27 cellular contexts compared by ENCODE assay signal in genomic region chr9:130975156-130975555, GRCh38. TPM values are rescaled to one million over a fixed set of nuclear protein-coding genes. Genes with fewer than 3 reads are reported as not detected.
"Had no signal": no experiment of that assay in that cellular context is flagged by ENCODE, and none has a peak within 500 bp of the region (broad histone marks: within the 10 kb centered on the region; RNA-seq: fewer than 3 reads in every experiment).

No MANE protein-coding gene starts in this region.

- H3K4me3 ChIP-seq: pancreas, psoas muscle, right lobe of liver, sigmoid colon, stomach, thoracic aorta, thyroid gland, tibial nerve, upper lobe of right lung, uterus had no signal

- H3K36me3 ChIP-seq: neutrophil, pancreas, right lobe of liver, sigmoid colon, stomach, thoracic aorta, thyroid gland, tibial nerve, upper lobe of right lung, uterus had no signal

- H3K4me1 ChIP-seq: pancreas, psoas muscle, right lobe of liver, sigmoid colon, stomach, thyroid gland, tibial nerve, upper lobe of right lung, uterus had no signal

- H3K9me3 Mint-ChIP-seq: natural killer cell; nephron; stimulated activated effector memory CD8-positive, alpha-beta T cell treated with anti-CD3 and anti-CD28 coated beads, Interleukin-12 subunit alpha, Interleukin-12 subunit beta, amount 100 ng/mL, for 72 hours; stimulated activated naive B cell treated with anti-CD40 and anti-IgM and Interleukin-4, amounts not matched to agents 10 μg/mL and 1 μg/mL and 100 μg/mL, for 72 hours; stimulated activated naive CD8-positive, alpha-beta T cell treated with anti-CD3 and anti-CD28 coated beads, Interleukin-15, Interleukin-2, amounts not matched to agents 100 ng/mL and 50 ng/mL, for 24 hours had no signal

- H3K4me3 Mint-ChIP-seq: naive thymus-derived CD4-positive, alpha-beta T cell; natural killer cell; nephron; stimulated activated effector memory CD8-positive, alpha-beta T cell treated with anti-CD3 and anti-CD28 coated beads, Interleukin-12 subunit alpha, Interleukin-12 subunit beta, amount 100 ng/mL, for 72 hours; stimulated activated naive B cell treated with anti-CD40 and anti-IgM and Interleukin-4, amounts not matched to agents 10 μg/mL and 1 μg/mL and 100 μg/mL, for 72 hours; stimulated activated naive CD8-positive, alpha-beta T cell treated with anti-CD3 and anti-CD28 coated beads, Interleukin-15, Interleukin-2, amounts not matched to agents 100 ng/mL and 50 ng/mL, for 24 hours had no signal

- DNase-seq: naive thymus-derived CD4-positive, alpha-beta T cell; natural killer cell; nucleus accumbens; pancreas; psoas muscle; right cardiac atrium; right lobe of liver; sigmoid colon; small intestine; stimulated activated CD4-positive, alpha-beta T cell treated with anti-CD3 and anti-CD28 coated beads, Interleukin-15, amount 100 ng/mL, for 24 hours; stimulated activated CD4-positive, alpha-beta T cell treated with anti-CD3 and anti-CD28 coated beads, Interleukin-2, amount 100 ng/mL, for 24 hours; stimulated activated CD4-positive, alpha-beta T cell treated with anti-CD3 and anti-CD28 coated beads, Interleukin-2, amount 100 ng/mL, for 48 hours; stimulated activated CD4-positive, alpha-beta T cell treated with anti-CD3 and anti-CD28 coated beads, Interleukin-4, amount 100 ng/mL, for 24 hours; stimulated activated naive B cell treated with anti-CD40 and anti-IgM and Interleukin-4, amounts not matched to agents 10 μg/mL and 1 μg/mL and 100 μg/mL, for 72 hours; stimulated activated naive CD4-positive, alpha-beta T cell treated with Interleukin-2 at 50 U/mL for 16 hours; stomach; thyroid gland; trophoblast cell; upper lobe of right lung; uterus had no signal

- FAIRE-seq: pancreas, small intestine had no signal

- H3K27me3 ChIP-seq: pancreas, right lobe of liver, thyroid gland, uterus had no signal

- H3K27ac Mint-ChIP-seq: naive thymus-derived CD4-positive, alpha-beta T cell; natural killer cell; nephron; stimulated activated effector memory CD8-positive, alpha-beta T cell treated with anti-CD3 and anti-CD28 coated beads, Interleukin-12 subunit alpha, Interleukin-12 subunit beta, amount 100 ng/mL, for 72 hours; stimulated activated naive B cell treated with anti-CD40 and anti-IgM and Interleukin-4, amounts not matched to agents 10 μg/mL and 1 μg/mL and 100 μg/mL, for 72 hours; stimulated activated naive CD8-positive, alpha-beta T cell treated with anti-CD3 and anti-CD28 coated beads, Interleukin-15, Interleukin-2, amounts not matched to agents 100 ng/mL and 50 ng/mL, for 24 hours had no signal

- H3K27ac ChIP-seq: neutrophil, pancreas, psoas muscle, right lobe of liver, sigmoid colon, stomach, thoracic aorta, thyroid gland, tibial nerve, upper lobe of right lung, uterus had no signal

- H3K36me3 Mint-ChIP-seq: naive thymus-derived CD4-positive, alpha-beta T cell; natural killer cell; stimulated activated effector memory CD8-positive, alpha-beta T cell treated with anti-CD3 and anti-CD28 coated beads, Interleukin-12 subunit alpha, Interleukin-12 subunit beta, amount 100 ng/mL, for 72 hours; stimulated activated naive B cell treated with anti-CD40 and anti-IgM and Interleukin-4, amounts not matched to agents 10 μg/mL and 1 μg/mL and 100 μg/mL, for 72 hours had no signal

- H3K9me3 ChIP-seq: neutrophil, pancreas, psoas muscle, right lobe of liver, sigmoid colon, stomach, thoracic aorta, thyroid gland, tibial nerve, upper lobe of right lung, uterus had no signal

- H3K4me1 Mint-ChIP-seq: nephron had no signal

RNA-seq across cellular contexts. Expression of gene LAMC3, which starts 33.8 kb away (rescaled TPM):
- total RNA-seq: natural killer cell had no signal

RNA-seq across cellular contexts. Expression of gene FIBCD1, which starts 36.1 kb away (rescaled TPM):
- total RNA-seq: naive thymus-derived CD4-positive, alpha-beta T cell; natural killer cell; psoas muscle; right lobe of liver; skeletal muscle tissue; thoracic aorta; tibial nerve had no signal
- polyA plus RNA-seq: naive thymus-derived CD4-positive, alpha-beta T cell; pancreas had no signal
